ENCODE assay signal across 28 cellular contexts in the genomic region with DNA sequence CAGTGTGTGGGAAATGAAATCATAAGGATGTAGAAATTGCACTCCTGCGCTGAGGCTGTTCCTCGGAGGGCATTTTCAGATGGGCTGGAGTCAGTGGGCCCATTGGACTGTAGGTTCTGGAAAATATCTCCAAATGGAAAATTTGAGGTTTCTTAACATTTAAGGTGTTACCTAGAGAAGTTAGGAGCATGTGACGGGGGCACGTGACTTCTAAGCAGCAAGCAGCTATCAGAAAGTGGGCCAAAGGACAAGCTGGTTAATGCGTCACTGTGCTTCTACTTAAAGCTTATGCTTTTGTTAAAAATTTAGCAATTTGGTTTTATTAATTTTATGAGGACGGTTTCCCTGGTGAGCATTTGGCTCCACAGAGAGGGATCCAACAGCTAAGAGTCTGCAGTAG.
"Had no signal": no experiment of that assay in that cellular context is flagged by ENCODE, and none has a peak within 500 bp of the region (broad histone marks: within the 10 kb centered on the region; RNA-seq: fewer than 3 reads in every experiment).

No MANE protein-coding gene starts in this region.

- H3K4me3 ChIP-seq: colonic mucosa, coronary artery, dorsolateral prefrontal cortex, esophagus muscularis mucosa, esophagus squamous epithelium, gastrocnemius medialis, gastroesophageal sphincter, heart left ventricle, heart right ventricle had no signal

- H3K36me3 ChIP-seq: colonic mucosa, esophagus muscularis mucosa, esophagus squamous epithelium, gastrocnemius medialis, gastroesophageal sphincter, heart left ventricle, heart right ventricle had no signal

- H3K27ac ChIP-seq: colonic mucosa, coronary artery, dorsolateral prefrontal cortex, epithelial cell of prostate, esophagus muscularis mucosa, esophagus squamous epithelium, foreskin keratinocyte, gastrocnemius medialis, gastroesophageal sphincter, heart left ventricle, heart right ventricle had no signal

- H3K4me3 Mint-ChIP-seq: dendritic cell treated with granulocyte-macrophage colony-stimulating factor and Interleukin-4, amounts not matched to agents 40 ng/mL and 50 ng/mL, for 4 days; effector memory CD8-positive, alpha-beta T cell; endodermal cell had no signal

- ATAC-seq: effector memory CD8-positive, alpha-beta T cell; esophagus mucosa; foreskin keratinocyte; gastrocnemius medialis; gastroesophageal sphincter; heart left ventricle; heart right ventricle had no signal

- H3K9me3 Mint-ChIP-seq: endodermal cell had no signal

- FAIRE-seq: colon, endometrium, endothelial cell of umbilical vein, frontal cortex had no signal

- H3K4me1 ChIP-seq: colonic mucosa, esophagus muscularis mucosa, esophagus squamous epithelium, foreskin keratinocyte, gastrocnemius medialis, gastroesophageal sphincter, heart left ventricle, heart right ventricle had no signal

- H3K27ac Mint-ChIP-seq: dendritic cell treated with granulocyte-macrophage colony-stimulating factor and Interleukin-4, amounts not matched to agents 40 ng/mL and 50 ng/mL, for 4 days; effector memory CD8-positive, alpha-beta T cell; endodermal cell had no signal

- H3K9me3 ChIP-seq: colonic mucosa, gastrocnemius medialis, gastroesophageal sphincter had no signal

- H3K4me1 Mint-ChIP-seq: endodermal cell had no signal

- H3K27me3 ChIP-seq: colonic mucosa, dorsolateral prefrontal cortex, esophagus muscularis mucosa, esophagus squamous epithelium, foreskin keratinocyte, gastrocnemius medialis, gastroesophageal sphincter, heart left ventricle, heart right ventricle had no signal

- DNase-seq: colonic mucosa; cortex of kidney; dermis blood vessel endothelial cell; dorsolateral prefrontal cortex; effector CD4-positive, alpha-beta T cell; effector CD8-positive, alpha-beta T cell; effector memory CD4-positive, alpha-beta T cell; effector memory CD8-positive, alpha-beta T cell; endodermal cell; erythroblast; esophagus squamous epithelium; foreskin fibroblast; foreskin keratinocyte; foreskin melanocyte; gastrocnemius medialis; glutamatergic neuron; heart left ventricle; heart right ventricle had no signal

- H3K27me3 Mint-ChIP-seq: dendritic cell treated with granulocyte-macrophage colony-stimulating factor and Interleukin-4, amounts not matched to agents 40 ng/mL and 50 ng/mL, for 4 days; effector memory CD8-positive, alpha-beta T cell had no signal
